8 cellular contexts compared by ENCODE assay signal in the genomic region with DNA sequence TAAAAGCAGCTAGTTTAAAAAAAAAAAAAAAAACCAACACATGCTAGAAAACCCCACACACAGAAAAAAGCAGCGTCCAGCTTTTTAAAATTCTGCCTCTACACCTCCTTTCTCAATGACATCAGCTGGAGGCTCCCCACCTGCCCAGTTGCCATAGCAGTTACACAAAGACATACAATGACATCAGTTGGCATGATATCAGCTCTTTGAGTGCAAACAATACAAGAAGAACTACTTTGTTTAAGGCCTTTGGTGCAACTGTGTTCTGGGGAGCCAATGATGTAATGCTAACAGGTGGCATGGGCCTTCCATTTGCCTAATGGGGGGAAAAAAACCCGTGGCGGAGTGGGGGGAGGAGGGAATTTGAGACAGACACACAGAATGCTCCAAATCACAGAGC. TPM values are rescaled to one million over a fixed set of nuclear protein-coding genes. Genes with fewer than 3 reads are reported as not detected.
DNase-seq lines count a peak whose midpoint lies in the region; ATAC-seq and TF ChIP-seq lines count a peak whose summit lies in the region.

No MANE protein-coding gene starts in this region.

- TF ChIP-seq EP300 in SK-N-SH (IDR thresholded peaks at IDR 0.05; ENCODE audit: borderline replicate concordance in 1 of 2, low read depth in 1 of 2, low read length in 1 of 2), result no peak

- POLR2A ChIA-PET in SK-N-SH (lab: Yijun Ruan, JAX), result no interaction called here

- no peaks in the 10 kb centered on the region for H3K27me3 ChIP-seq in BLaER1
- H3K27me3 ChIP-seq in SK-N-SH (ENCODE audit: insufficient read depth), result no peaks in the 10 kb centered on the region

- intact Hi-C loops in mucosa of descending colon (cut with DNase I, micrococcal nuclease), result no loop called here

- DNase-seq in LNCaP clone FGC (ENCODE audit: low read depth) (peak; percentile 93), SK-N-SH (peak; percentile 18), caudate nucleus (lab: John Stamatoyannopoulos, UW) (peak in 51 of 61 donors; percentile 10 to 87 (median 53)), mucosa of descending colon (no peak), GOT3 (lab: John Stamatoyannopoulos, UW) (no peak), dedifferentiated amniotic fluid mesenchymal stem cell (ENCODE audit: extremely low spot score) (no peak)

- H4K20me1 ChIP-seq in BLaER1 (no peaks in the 10 kb centered on the region), SK-N-SH (ENCODE audit: insufficient read depth) (no peaks in the 10 kb centered on the region)

- no peaks in the 10 kb centered on the region for H3K79me2 ChIP-seq in SK-N-SH (ENCODE audit: insufficient read depth)

- H3K27ac ChIP-seq in BLaER1, result peak overlapping the region; percentile 74
- H3K27ac ChIP-seq in SK-N-SH (ENCODE audit: low read depth in 2 of 2, low read length in 1 of 2), result no peak overlapping the region; a peak in 2 of 4 replicates
- peak overlapping the region; percentile 88 for H3K27ac ChIP-seq in caudate nucleus (ENCODE audit: low read depth, low read length)

- TF ChIP-seq RAD21 in SK-N-SH (IDR thresholded peaks at IDR 0.05; ENCODE audit: low read length), result no peak

- H3K4me1 ChIP-seq in BLaER1, result peaks cover 67% of the 10 kb centered on the region
- H3K4me1 ChIP-seq in SK-N-SH (ENCODE audit: control insufficient read depth in 1 of 2, insufficient read depth in 2 of 2, low read depth in 1 of 2, low read length in 1 of 2), result peaks cover 0 to 13% of the 10 kb centered on the region in 2 experiments; a peak in 2 of 4 replicates
- peaks cover 15% of the 10 kb centered on the region for H3K4me1 ChIP-seq in mucosa of descending colon (ENCODE audit: low read depth)

- WGBS in SK-N-SH (ENCODE audit: low lambda C conversion rate), result 65% methylated on average over 3 of the region's 3 CpGs

- H3K36me3 ChIP-seq in BLaER1 (peaks cover 21% of the 10 kb centered on the region), SK-N-SH (replicated peaks in 1 of 2; ENCODE audit: control insufficient read depth in 1 of 2, insufficient read depth in 2 of 2, low read length in 1 of 2) (peaks cover 7 to 11% of the 10 kb centered on the region in 2 experiments), mucosa of descending colon (ENCODE audit: low read depth) (no peaks in the 10 kb centered on the region)

- H3K4me3 ChIP-seq in BLaER1, result no peak overlapping the region
- H3K4me3 ChIP-seq in LNCaP clone FGC (ENCODE audit: low read depth, low read length), result no peak overlapping the region
- H3K4me3 ChIP-seq in SK-N-SH (ENCODE audit: low read depth in 2 of 2, low read length in 1 of 2), result no peak overlapping the region
- H3K4me3 ChIP-seq in mucosa of descending colon, result no peak overlapping the region

- no peaks in the 10 kb centered on the region for H3K9me2 ChIP-seq in SK-N-SH

- ATAC-seq in GM19395 (IDR thresholded peaks at IDR 0.05; ENCODE audit: unreplicated experiment) (peak; percentile 21), mucosa of descending colon (peak; percentile 79)

- H3F3A ChIP-seq in SK-N-SH (replicated peaks; ENCODE audit: insufficient read depth), result no peaks in the 10 kb centered on the region

- TF ChIP-seq CTCF in LNCaP clone FGC (IDR thresholded peaks at IDR 0.05; ENCODE audit: control insufficient read depth, extremely low read depth, insufficient read depth) (no peak), SK-N-SH (IDR thresholded peaks at IDR 0.05) (no peak), mucosa of descending colon (IDR thresholded peaks at IDR 0.05) (no peak)

- CTCF ChIA-PET in SK-N-SH (lab: Yijun Ruan, JAX), result interaction anchor here (1.4 to 2.2 kb wide), 2 partner anchors 10 to 11 kb away, joined by 4 to 5 read pairs; no protein-coding TSS in a partner anchor

- H3K9ac ChIP-seq in BLaER1, result no peak overlapping the region
- H3K9ac ChIP-seq in SK-N-SH, result no peak overlapping the region

- H3K9me3 ChIP-seq in BLaER1 (0 out of 2 replicates have a peak, but pooled peaks cover 11% of the 10 kb centered on the region), SK-N-SH (no peaks in the 10 kb centered on the region), mucosa of descending colon (no peaks in the 10 kb centered on the region)

- H3K4me2 ChIP-seq in BLaER1, result peak overlapping the region; percentile 46
- H3K4me2 ChIP-seq in SK-N-SH, result no peak overlapping the region

- no peak overlapping the region for H2AFZ ChIP-seq in SK-N-SH (ENCODE audit: low read depth)

TF ChIP-seq in SK-N-SH, 30 proteins besides CTCF, POLR2A, EP300 and RAD21:
- TF ChIP-seq TCF12 (IDR thresholded peaks at IDR 0.05), result no peak
TF ChIP-seq in SK-N-SH: peak in this region for 0.

RNA-seq across cellular contexts. Expression of a gene that starts 32.9 kb away (rescaled TPM):
- 6.4 and 6.8 TPM in 2 replicates for polyA plus RNA-seq in SK-N-SH (2012; rRNA removed)
- 5.0 and 5.2 TPM in 2 replicates for polyA plus RNA-seq in SK-N-SH (2012; cell fraction: cytosol; rRNA removed)
- 8.0 and 11.1 TPM in 2 replicates for polyA plus RNA-seq in SK-N-SH (2012; cell fraction: nucleus; rRNA removed)
- 10 to 100 TPM in 1 of 3 donors, 1 to 10 TPM in 2; 1.9 to 27.2 (median 4.3) TPM for total RNA-seq in mucosa of descending colon

Comparison
In these comparisons a context has a peak if more than half of its experiments do, and no peak if none do; other contexts are left out.
1. H3K27ac ChIP-seq: peak in BLaER1 (single experiment) and caudate nucleus (single experiment); none in SK-N-SH (0 of 2).
2. DNase-seq: peak in LNCaP clone FGC (single experiment), SK-N-SH (single experiment) and caudate nucleus (51 of 61); none in mucosa of descending colon (0 of 3), GOT3 (single experiment) and dedifferentiated amniotic fluid mesenchymal stem cell (single experiment).